In genomic region chr15:64792282-64792681, GRCh38 we compare ENCODE assay signal across 21 cellular contexts. TPM values are rescaled to one million over a fixed set of nuclear protein-coding genes. Genes with fewer than 3 reads are reported as not detected.
DNase-seq lines count a peak whose midpoint lies in the region; ATAC-seq and TF ChIP-seq lines count a peak whose summit lies in the region.
"Had no signal": no experiment of that assay in that cellular context is flagged by ENCODE, and none has a peak within 500 bp of the region (broad histone marks: within the 10 kb centered on the region; RNA-seq: fewer than 3 reads in every experiment).

No MANE protein-coding gene starts in this region.

- H3K4me1 Mint-ChIP-seq in HFFc6 (ENCODE audit: low read depth) = no peaks in the 10 kb centered on the region

- no peak overlapping the region for H3K18ac ChIP-seq in mesenchymal stem cell (ENCODE audit: low read depth in 1 of 2, low read length in 2 of 2)

- H3K27ac Mint-ChIP-seq in HFFc6 = no peak overlapping the region
- H3K27ac Mint-ChIP-seq: CD8-positive, alpha-beta T cell had no signal

- DNase-seq in A172 (ENCODE audit: low spot score) = peak; percentile 21
- DNase-seq in HFFc6 = peak; percentile 12
- DNase-seq in SJSA1 (ENCODE audit: low read depth in 1 of 2, low spot score in 2 of 2) = peak; percentile 61 to 66
- peak; percentile 73 for DNase-seq in mesenchymal stem cell
- DNase-seq in NCI-H146 treated with DMSO at 0.1 percent for 48 hours (lab: John Stamatoyannopoulos, UW; ENCODE audit: unreplicated experiment) = no peak
- no peak for DNase-seq in middle frontal gyrus (ENCODE audit: extremely low spot score, low spot score)
- DNase-seq in H4 (ENCODE audit: low spot score) = no peak
- DNase-seq: Calu3; CD8-positive, alpha-beta T cell; MG63; NCI-H1092; NCI-H1436 treated with DMSO at 0.1 percent for 48 hours; NCI-H2029 treated with DMSO at 0.1 percent for 48 hours; NCI-H2171; NCI-H446; NCI-H774; Right ventricle myocardium superior had no signal

- H4K91ac ChIP-seq in mesenchymal stem cell (ENCODE audit: low read length) = no peak overlapping the region

- H2BK15ac ChIP-seq in mesenchymal stem cell (ENCODE audit: low read depth, poor library complexity, severe bottlenecking) = no peak overlapping the region

- no peak for ATAC-seq in GM21717 (IDR thresholded peaks at IDR 0.05; ENCODE audit: unreplicated experiment)
- ATAC-seq: CD8-positive, alpha-beta T cell had no signal

- no peak overlapping the region for H3K4me2 ChIP-seq in mesenchymal stem cell (ENCODE audit: low read length, poor library complexity, severe bottlenecking)
- H3K4me2 ChIP-seq: BLaER1 had no signal

- no peak overlapping the region for H4K8ac ChIP-seq in mesenchymal stem cell (ENCODE audit: low read length)

- no peak overlapping the region for H2BK120ac ChIP-seq in mesenchymal stem cell (ENCODE audit: low read depth, low read length)

- H3K4me1 ChIP-seq in SJSA1 (replicated peaks) = peaks cover 5% of the 10 kb centered on the region; the same call in 1 of the 2 replicates
- H3K4me1 ChIP-seq in mesenchymal stem cell (ENCODE audit: control insufficient read depth, insufficient read depth, low read depth, low read length) = no peaks in the 10 kb centered on the region
- H3K4me1 ChIP-seq: BLaER1 had no signal

- no peaks in the 10 kb centered on the region for H3K79me1 ChIP-seq in mesenchymal stem cell (replicated peaks; ENCODE audit: low read length, poor library complexity, severe bottlenecking)

- H3K14ac ChIP-seq in mesenchymal stem cell (ENCODE audit: low read length in 2 of 2) = no peak overlapping the region

- H3K27me3 ChIP-seq in SJSA1 (replicated peaks) (no peaks in the 10 kb centered on the region), mesenchymal stem cell (ENCODE audit: control insufficient read depth in 1 of 2, insufficient read depth in 1 of 2, low read length in 2 of 2) (no peaks in the 10 kb centered on the region)
- H3K27me3 ChIP-seq: BLaER1, MG63 had no signal

- 100% methylated on average over 1 of the region's 3 CpGs for WGBS in mesenchymal stem cell

- H3K4me3 Mint-ChIP-seq in HFFc6 = no peak overlapping the region
- H3K4me3 Mint-ChIP-seq: CD8-positive, alpha-beta T cell had no signal

- H3K36me3 Mint-ChIP-seq in HFFc6 (ENCODE audit: low read depth) = no peaks in the 10 kb centered on the region
- H3K36me3 Mint-ChIP-seq: CD8-positive, alpha-beta T cell had no signal

- H3K27me3 Mint-ChIP-seq in HFFc6 (ENCODE audit: insufficient read depth) = no peaks in the 10 kb centered on the region

- TF ChIP-seq CTCF in HFFc6 (IDR thresholded peaks at IDR 0.05) = no peak

- no peak overlapping the region for H2BK12ac ChIP-seq in mesenchymal stem cell (ENCODE audit: low read length in 2 of 2)

- H2AK5ac ChIP-seq in mesenchymal stem cell (ENCODE audit: low read length, severe bottlenecking) = no peak overlapping the region

- no peak overlapping the region for H3K9ac ChIP-seq in mesenchymal stem cell (ENCODE audit: low read length)
- H3K9ac ChIP-seq: BLaER1 had no signal

- no peak overlapping the region for H3K4ac ChIP-seq in mesenchymal stem cell (ENCODE audit: low read depth in 1 of 2, low read length in 2 of 2)

- H2AFZ ChIP-seq in mesenchymal stem cell (ENCODE audit: low read depth, low read length) = no peak overlapping the region

- no peaks in the 10 kb centered on the region for H3K9me3 Mint-ChIP-seq in HFFc6
- H3K9me3 Mint-ChIP-seq: CD8-positive, alpha-beta T cell had no signal

- no peak overlapping the region for H3K27ac ChIP-seq in SJSA1
- H3K27ac ChIP-seq in mesenchymal stem cell (ENCODE audit: low read length, poor library complexity, severe bottlenecking) = no peak overlapping the region
- H3K27ac ChIP-seq: BLaER1, HL-60, SK-N-MC had no signal

- H3K36me3 ChIP-seq in SJSA1 (no peaks in the 10 kb centered on the region), mesenchymal stem cell (ENCODE audit: control insufficient read depth in 1 of 2, insufficient read depth in 2 of 2, low read depth in 1 of 2, low read length in 2 of 2) (no peaks in the 10 kb centered on the region)
- H3K36me3 ChIP-seq: BLaER1, MG63 had no signal

- H3K9me3 ChIP-seq in SJSA1 (replicated peaks) = no peaks in the 10 kb centered on the region
- H3K9me3 ChIP-seq in mesenchymal stem cell (ENCODE audit: control insufficient read depth, low read length) = no peaks in the 10 kb centered on the region
- H3K9me3 ChIP-seq: BLaER1, MG63 had no signal

- no peak overlapping the region for H2BK5ac ChIP-seq in mesenchymal stem cell (ENCODE audit: low read depth, low read length, poor library complexity, severe bottlenecking)

- H3K23ac ChIP-seq in mesenchymal stem cell (ENCODE audit: low read length in 2 of 2) = no peak overlapping the region

- H3K4me3 ChIP-seq in SJSA1 (no peak overlapping the region), mesenchymal stem cell (ENCODE audit: insufficient read depth in 1 of 2, low read depth in 1 of 2, low read length in 2 of 2) (no peak overlapping the region)
- H3K4me3 ChIP-seq: BLaER1, MG63, SK-N-MC had no signal

RNA-seq across cellular contexts. Expression of gene RBPMS2, which starts 16.9 kb away (rescaled TPM):
- total RNA-seq in A172 (2014; rRNA removed; shearing (Covaris generic)) = 0.50 and 0.53 TPM in 2 replicates
- total RNA-seq in HFFc6 (2021; fragmentation: NEBNext Ultra II Directional; extraction: Animal tissue kit (Norgen Biotek cat#: 25700)) = under 1 TPM in 1 of 6 experiments, not detected in 5; 0.14 TPM
- total RNA-seq in SJSA1 (2014; rRNA removed; shearing (Covaris generic)) = 0.11 TPM in 1 of 2 replicates, not detected in the other
- polyA plus RNA-seq in mesenchymal stem cell (2013, experiment 1 of 2) = 23.8 TPM
- polyA plus RNA-seq in mesenchymal stem cell (2013, experiment 2 of 2) = 24.0 TPM
- total RNA-seq in H4 (2014; rRNA removed; shearing (Covaris generic)) = 0.48 TPM in 1 of 2 replicates, not detected in the other
- total RNA-seq: CD8-positive, alpha-beta T cell had no signal

RNA-seq across cellular contexts. Expression of gene PIF1, which starts 33.2 kb away (rescaled TPM):
- 11.0 and 15.1 TPM in 2 replicates for total RNA-seq in A172 (2014; rRNA removed; shearing (Covaris generic))
- total RNA-seq in HFFc6 (2021; fragmentation: NEBNext Ultra II Directional; extraction: Animal tissue kit (Norgen Biotek cat#: 25700)) = 10 to 100 TPM in 1 of 6 experiments, 1 to 10 TPM in 5; 4.0 to 10.7 (median 8.4) TPM
- total RNA-seq in SJSA1 (2014; rRNA removed; shearing (Covaris generic)) = 20.1 and 29.2 TPM in 2 replicates
- polyA plus RNA-seq in mesenchymal stem cell (2013, experiment 1 of 2) = 0.94 TPM
- 1.0 TPM for polyA plus RNA-seq in mesenchymal stem cell (2013, experiment 2 of 2)
- 5.4 and 15.5 TPM in 2 replicates for total RNA-seq in H4 (2014; rRNA removed; shearing (Covaris generic))

RNA-seq across cellular contexts. Expression of gene PLEKHO2, which starts 49.4 kb away (rescaled TPM):
- 15.2 and 24.3 TPM in 2 replicates for total RNA-seq in A172 (2014; rRNA removed; shearing (Covaris generic))
- total RNA-seq in HFFc6 (2021; fragmentation: NEBNext Ultra II Directional; extraction: Animal tissue kit (Norgen Biotek cat#: 25700)) = 10 to 100 TPM; 23.0 to 28.3 (median 25.4) TPM
- 21.4 and 21.7 TPM in 2 replicates for total RNA-seq in SJSA1 (2014; rRNA removed; shearing (Covaris generic))
- 16.3 TPM for polyA plus RNA-seq in mesenchymal stem cell (2013, experiment 1 of 2)
- 17.0 TPM for polyA plus RNA-seq in mesenchymal stem cell (2013, experiment 2 of 2)
- total RNA-seq in H4 (2014; rRNA removed; shearing (Covaris generic)) = 5.5 and 7.6 TPM in 2 replicates

Comparison
In these comparisons a context has a peak if more than half of its experiments do, and no peak if none do; other contexts are left out.
1. DNase-seq: peak in A172 (single experiment), HFFc6 (single experiment), SJSA1 (2 of 2) and mesenchymal stem cell (single experiment); none in NCI-H146 treated with DMSO at 0.1 percent for 48 hours (single experiment), middle frontal gyrus (single experiment) and H4 (single experiment).